1 cellular context compared by ENCODE assay signal in the genomic region with DNA sequence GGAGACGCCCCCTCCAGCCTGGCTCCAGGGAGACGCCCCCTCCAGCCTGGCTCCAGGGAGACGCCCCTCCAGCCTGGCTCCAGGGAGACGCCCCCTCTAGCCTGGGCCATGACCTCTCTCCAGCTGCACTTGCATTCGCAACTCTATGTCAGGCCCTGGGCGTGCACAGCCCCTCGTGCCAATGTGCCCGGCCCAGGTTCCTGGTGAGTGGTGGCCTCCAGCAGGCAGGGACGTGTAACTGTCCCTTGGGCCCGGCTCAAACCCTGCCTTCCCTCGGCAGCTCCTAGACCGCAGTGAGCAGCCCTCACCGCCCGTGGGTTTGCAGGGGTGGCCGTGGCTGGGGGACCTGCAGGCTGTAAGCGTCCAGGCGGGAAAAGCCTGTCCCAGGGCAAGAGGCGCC.
TF ChIP-seq lines count a peak whose summit lies in the region.

No MANE protein-coding gene starts in this region.

TF ChIP-seq in WTC11, 78 proteins besides CTCF, POLR2A, EP300 and RAD21 (continued from another document):
- TF ChIP-seq, protein P1, sequence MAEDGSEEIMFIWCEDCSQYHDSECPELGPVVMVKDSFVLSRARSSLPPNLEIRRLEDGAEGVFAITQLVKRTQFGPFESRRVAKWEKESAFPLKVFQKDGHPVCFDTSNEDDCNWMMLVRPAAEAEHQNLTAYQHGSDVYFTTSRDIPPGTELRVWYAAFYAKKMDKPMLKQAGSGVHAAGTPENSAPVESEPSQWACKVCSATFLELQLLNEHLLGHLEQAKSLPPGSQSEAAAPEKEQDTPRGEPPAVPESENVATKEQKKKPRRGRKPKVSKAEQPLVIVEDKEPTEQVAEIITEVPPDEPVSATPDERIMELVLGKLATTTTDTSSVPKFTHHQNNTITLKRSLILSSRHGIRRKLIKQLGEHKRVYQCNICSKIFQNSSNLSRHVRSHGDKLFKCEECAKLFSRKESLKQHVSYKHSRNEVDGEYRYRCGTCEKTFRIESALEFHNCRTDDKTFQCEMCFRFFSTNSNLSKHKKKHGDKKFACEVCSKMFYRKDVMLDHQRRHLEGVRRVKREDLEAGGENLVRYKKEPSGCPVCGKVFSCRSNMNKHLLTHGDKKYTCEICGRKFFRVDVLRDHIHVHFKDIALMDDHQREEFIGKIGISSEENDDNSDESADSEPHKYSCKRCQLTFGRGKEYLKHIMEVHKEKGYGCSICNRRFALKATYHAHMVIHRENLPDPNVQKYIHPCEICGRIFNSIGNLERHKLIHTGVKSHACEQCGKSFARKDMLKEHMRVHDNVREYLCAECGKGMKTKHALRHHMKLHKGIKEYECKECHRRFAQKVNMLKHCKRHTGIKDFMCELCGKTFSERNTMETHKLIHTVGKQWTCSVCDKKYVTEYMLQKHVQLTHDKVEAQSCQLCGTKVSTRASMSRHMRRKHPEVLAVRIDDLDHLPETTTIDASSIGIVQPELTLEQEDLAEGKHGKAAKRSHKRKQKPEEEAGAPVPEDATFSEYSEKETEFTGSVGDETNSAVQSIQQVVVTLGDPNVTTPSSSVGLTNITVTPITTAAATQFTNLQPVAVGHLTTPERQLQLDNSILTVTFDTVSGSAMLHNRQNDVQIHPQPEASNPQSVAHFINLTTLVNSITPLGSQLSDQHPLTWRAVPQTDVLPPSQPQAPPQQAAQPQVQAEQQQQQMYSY (CRISPR knock-in tag; IDR thresholded peaks at IDR 0.05) = no peak
- TF ChIP-seq ZNF671 (CRISPR knock-in tag; IDR thresholded peaks at IDR 0.05) = no peak
- TF ChIP-seq ZNF232 (CRISPR knock-in tag; IDR thresholded peaks at IDR 0.05) = no peak
- TF ChIP-seq, protein P2, sequence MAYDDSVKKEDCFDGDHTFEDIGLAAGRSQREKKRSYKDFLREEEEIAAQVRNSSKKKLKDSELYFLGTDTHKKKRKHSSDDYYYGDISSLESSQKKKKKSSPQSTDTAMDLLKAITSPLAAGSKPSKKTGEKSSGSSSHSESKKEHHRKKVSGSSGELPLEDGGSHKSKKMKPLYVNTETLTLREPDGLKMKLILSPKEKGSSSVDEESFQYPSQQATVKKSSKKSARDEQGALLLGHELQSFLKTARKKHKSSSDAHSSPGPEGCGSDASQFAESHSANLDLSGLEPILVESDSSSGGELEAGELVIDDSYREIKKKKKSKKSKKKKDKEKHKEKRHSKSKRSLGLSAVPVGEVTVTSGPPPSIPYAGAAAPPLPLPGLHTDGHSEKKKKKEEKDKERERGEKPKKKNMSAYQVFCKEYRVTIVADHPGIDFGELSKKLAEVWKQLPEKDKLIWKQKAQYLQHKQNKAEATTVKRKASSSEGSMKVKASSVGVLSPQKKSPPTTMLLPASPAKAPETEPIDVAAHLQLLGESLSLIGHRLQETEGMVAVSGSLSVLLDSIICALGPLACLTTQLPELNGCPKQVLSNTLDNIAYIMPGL (CRISPR knock-in tag; IDR thresholded peaks at IDR 0.05) = no peak
- TF ChIP-seq, protein P3, sequence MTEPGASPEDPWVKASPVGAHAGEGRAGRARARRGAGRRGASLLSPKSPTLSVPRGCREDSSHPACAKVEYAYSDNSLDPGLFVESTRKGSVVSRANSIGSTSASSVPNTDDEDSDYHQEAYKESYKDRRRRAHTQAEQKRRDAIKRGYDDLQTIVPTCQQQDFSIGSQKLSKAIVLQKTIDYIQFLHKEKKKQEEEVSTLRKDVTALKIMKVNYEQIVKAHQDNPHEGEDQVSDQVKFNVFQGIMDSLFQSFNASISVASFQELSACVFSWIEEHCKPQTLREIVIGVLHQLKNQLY (CRISPR knock-in tag; IDR thresholded peaks at IDR 0.05) = no peak
- TF ChIP-seq ZNF219 (CRISPR knock-in tag; IDR thresholded peaks at IDR 0.05; ENCODE audit: borderline replicate concordance) = no peak
